ENCODE assay signal across 1 cellular context in the genomic region with DNA sequence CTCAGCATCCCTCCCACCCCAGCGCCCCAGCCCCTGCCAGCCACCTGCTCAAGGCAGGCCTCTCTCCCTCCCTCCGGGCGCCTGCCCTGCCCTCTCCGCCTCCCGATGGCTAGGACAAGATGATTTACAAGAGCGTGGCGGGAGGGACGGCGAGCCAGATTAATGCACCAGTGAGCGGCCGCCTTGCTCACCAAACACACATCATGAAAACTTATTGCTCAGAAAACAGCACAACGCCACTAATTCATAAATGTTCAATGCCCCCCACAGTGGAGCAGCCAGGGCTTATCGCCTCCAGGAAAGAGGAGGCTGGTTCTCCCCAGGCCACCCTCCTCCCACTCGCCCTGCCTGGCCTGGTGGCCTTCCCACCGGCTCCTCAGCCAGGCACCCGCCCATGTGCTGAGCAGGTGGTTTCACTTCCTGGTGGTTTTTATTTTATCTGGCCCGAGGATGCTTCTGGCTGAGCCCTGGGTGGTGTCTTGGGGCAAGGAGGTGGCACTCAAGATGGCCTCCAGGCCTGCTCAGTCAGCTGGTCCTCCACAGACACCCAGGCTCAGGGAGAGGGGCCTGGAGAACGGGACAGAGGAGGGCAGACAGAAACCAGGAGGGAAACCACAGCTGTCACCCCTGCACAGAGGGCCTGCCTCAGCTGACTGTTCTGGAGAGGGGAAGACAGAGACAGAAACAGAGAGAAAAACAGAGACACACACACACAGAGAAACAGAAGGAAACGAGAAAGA.
TF ChIP-seq lines count a peak whose summit lies in the region.

No MANE protein-coding gene starts in this region.

TF ChIP-seq in K562, 482 proteins besides CTCF, POLR2A, EP300 and RAD21 (continued from another document):
- TF ChIP-seq, protein P1, sequence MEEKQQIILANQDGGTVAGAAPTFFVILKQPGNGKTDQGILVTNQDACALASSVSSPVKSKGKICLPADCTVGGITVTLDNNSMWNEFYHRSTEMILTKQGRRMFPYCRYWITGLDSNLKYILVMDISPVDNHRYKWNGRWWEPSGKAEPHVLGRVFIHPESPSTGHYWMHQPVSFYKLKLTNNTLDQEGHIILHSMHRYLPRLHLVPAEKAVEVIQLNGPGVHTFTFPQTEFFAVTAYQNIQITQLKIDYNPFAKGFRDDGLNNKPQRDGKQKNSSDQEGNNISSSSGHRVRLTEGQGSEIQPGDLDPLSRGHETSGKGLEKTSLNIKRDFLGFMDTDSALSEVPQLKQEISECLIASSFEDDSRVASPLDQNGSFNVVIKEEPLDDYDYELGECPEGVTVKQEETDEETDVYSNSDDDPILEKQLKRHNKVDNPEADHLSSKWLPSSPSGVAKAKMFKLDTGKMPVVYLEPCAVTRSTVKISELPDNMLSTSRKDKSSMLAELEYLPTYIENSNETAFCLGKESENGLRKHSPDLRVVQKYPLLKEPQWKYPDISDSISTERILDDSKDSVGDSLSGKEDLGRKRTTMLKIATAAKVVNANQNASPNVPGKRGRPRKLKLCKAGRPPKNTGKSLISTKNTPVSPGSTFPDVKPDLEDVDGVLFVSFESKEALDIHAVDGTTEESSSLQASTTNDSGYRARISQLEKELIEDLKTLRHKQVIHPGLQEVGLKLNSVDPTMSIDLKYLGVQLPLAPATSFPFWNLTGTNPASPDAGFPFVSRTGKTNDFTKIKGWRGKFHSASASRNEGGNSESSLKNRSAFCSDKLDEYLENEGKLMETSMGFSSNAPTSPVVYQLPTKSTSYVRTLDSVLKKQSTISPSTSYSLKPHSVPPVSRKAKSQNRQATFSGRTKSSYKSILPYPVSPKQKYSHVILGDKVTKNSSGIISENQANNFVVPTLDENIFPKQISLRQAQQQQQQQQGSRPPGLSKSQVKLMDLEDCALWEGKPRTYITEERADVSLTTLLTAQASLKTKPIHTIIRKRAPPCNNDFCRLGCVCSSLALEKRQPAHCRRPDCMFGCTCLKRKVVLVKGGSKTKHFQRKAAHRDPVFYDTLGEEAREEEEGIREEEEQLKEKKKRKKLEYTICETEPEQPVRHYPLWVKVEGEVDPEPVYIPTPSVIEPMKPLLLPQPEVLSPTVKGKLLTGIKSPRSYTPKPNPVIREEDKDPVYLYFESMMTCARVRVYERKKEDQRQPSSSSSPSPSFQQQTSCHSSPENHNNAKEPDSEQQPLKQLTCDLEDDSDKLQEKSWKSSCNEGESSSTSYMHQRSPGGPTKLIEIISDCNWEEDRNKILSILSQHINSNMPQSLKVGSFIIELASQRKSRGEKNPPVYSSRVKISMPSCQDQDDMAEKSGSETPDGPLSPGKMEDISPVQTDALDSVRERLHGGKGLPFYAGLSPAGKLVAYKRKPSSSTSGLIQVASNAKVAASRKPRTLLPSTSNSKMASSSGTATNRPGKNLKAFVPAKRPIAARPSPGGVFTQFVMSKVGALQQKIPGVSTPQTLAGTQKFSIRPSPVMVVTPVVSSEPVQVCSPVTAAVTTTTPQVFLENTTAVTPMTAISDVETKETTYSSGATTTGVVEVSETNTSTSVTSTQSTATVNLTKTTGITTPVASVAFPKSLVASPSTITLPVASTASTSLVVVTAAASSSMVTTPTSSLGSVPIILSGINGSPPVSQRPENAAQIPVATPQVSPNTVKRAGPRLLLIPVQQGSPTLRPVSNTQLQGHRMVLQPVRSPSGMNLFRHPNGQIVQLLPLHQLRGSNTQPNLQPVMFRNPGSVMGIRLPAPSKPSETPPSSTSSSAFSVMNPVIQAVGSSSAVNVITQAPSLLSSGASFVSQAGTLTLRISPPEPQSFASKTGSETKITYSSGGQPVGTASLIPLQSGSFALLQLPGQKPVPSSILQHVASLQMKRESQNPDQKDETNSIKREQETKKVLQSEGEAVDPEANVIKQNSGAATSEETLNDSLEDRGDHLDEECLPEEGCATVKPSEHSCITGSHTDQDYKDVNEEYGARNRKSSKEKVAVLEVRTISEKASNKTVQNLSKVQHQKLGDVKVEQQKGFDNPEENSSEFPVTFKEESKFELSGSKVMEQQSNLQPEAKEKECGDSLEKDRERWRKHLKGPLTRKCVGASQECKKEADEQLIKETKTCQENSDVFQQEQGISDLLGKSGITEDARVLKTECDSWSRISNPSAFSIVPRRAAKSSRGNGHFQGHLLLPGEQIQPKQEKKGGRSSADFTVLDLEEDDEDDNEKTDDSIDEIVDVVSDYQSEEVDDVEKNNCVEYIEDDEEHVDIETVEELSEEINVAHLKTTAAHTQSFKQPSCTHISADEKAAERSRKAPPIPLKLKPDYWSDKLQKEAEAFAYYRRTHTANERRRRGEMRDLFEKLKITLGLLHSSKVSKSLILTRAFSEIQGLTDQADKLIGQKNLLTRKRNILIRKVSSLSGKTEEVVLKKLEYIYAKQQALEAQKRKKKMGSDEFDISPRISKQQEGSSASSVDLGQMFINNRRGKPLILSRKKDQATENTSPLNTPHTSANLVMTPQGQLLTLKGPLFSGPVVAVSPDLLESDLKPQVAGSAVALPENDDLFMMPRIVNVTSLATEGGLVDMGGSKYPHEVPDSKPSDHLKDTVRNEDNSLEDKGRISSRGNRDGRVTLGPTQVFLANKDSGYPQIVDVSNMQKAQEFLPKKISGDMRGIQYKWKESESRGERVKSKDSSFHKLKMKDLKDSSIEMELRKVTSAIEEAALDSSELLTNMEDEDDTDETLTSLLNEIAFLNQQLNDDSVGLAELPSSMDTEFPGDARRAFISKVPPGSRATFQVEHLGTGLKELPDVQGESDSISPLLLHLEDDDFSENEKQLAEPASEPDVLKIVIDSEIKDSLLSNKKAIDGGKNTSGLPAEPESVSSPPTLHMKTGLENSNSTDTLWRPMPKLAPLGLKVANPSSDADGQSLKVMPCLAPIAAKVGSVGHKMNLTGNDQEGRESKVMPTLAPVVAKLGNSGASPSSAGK (IDR thresholded peaks at IDR 0.05) = peak; percentile 70
- TF ChIP-seq SAFB (IDR thresholded peaks at IDR 0.05; ENCODE audit: borderline replicate concordance, low read depth, low read length) (no peak), SAP30 (IDR thresholded peaks at IDR 0.05; ENCODE audit: borderline replicate concordance, insufficient read depth, low read depth, low read length, poor library complexity, severe bottlenecking) (no peak), ZFP1 (CRISPR knock-in tag; IDR thresholded peaks at IDR 0.05) (no peak)
- TF ChIP-seq, protein P2, sequence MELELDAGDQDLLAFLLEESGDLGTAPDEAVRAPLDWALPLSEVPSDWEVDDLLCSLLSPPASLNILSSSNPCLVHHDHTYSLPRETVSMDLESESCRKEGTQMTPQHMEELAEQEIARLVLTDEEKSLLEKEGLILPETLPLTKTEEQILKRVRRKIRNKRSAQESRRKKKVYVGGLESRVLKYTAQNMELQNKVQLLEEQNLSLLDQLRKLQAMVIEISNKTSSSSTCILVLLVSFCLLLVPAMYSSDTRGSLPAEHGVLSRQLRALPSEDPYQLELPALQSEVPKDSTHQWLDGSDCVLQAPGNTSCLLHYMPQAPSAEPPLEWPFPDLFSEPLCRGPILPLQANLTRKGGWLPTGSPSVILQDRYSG (tag; conservative IDR thresholded peaks at IDR 0.05; ENCODE audit: low read depth) = peak; percentile 80; the same call in 1 of the 2 replicates
- TF ChIP-seq, protein P3, sequence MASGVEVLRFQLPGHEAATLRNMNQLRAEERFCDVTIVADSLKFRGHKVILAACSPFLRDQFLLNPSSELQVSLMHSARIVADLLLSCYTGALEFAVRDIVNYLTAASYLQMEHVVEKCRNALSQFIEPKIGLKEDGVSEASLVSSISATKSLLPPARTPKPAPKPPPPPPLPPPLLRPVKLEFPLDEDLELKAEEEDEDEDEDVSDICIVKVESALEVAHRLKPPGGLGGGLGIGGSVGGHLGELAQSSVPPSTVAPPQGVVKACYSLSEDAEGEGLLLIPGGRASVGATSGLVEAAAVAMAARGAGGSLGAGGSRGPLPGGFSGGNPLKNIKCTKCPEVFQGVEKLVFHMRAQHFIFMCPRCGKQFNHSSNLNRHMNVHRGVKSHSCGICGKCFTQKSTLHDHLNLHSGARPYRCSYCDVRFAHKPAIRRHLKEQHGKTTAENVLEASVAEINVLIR (CRISPR knock-in tag; IDR thresholded peaks at IDR 0.05) = no peak
- TF ChIP-seq, protein P4, sequence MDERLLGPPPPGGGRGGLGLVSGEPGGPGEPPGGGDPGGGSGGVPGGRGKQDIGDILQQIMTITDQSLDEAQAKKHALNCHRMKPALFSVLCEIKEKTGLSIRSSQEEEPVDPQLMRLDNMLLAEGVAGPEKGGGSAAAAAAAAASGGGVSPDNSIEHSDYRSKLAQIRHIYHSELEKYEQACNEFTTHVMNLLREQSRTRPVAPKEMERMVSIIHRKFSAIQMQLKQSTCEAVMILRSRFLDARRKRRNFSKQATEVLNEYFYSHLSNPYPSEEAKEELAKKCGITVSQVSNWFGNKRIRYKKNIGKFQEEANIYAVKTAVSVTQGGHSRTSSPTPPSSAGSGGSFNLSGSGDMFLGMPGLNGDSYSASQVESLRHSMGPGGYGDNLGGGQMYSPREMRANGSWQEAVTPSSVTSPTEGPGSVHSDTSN (CRISPR knock-in tag; IDR thresholded peaks at IDR 0.05; ENCODE audit: low read depth) = no peak
- TF ChIP-seq, protein P4 (tag; conservative IDR thresholded peaks at IDR 0.05; ENCODE audit: low read depth) = 0 out of 2 replicates have a peak, but pooled peaks have one; percentile 12
